ENCODE assay signal across 10 cellular contexts in genomic region chr14:69149461-69150244, GRCh38. TPM values are rescaled to one million over a fixed set of nuclear protein-coding genes. Genes with fewer than 3 reads are reported as not detected.
DNase-seq lines count a peak whose midpoint lies in the region; ATAC-seq and TF ChIP-seq lines count a peak whose summit lies in the region.
"Had no signal": no experiment of that assay in that cellular context is flagged by ENCODE, and none has a peak within 500 bp of the region (broad histone marks: within the 10 kb centered on the region; RNA-seq: fewer than 3 reads in every experiment).

No MANE protein-coding gene starts in this region.

- no peak overlapping the region for H3K27ac ChIP-seq in OCI-LY7 (ENCODE audit: low read depth, low read length, poor library complexity, severe bottlenecking)

- H3K36me3 ChIP-seq in OCI-LY7 (ENCODE audit: insufficient read depth, low read length), result peaks cover 56% of the 10 kb centered on the region

- H3K79me2 ChIP-seq in OCI-LY7 (ENCODE audit: insufficient read depth, low read depth, low read length), result peaks cover 72% of the 10 kb centered on the region

- no peak for ATAC-seq in HG03460 (IDR thresholded peaks at IDR 0.05; ENCODE audit: unreplicated experiment)
- no peak for ATAC-seq in GM19035 (IDR thresholded peaks at IDR 0.05; ENCODE audit: unreplicated experiment)

- TF ChIP-seq CTCF in OCI-LY7 (conservative IDR thresholded peaks at IDR 0.05; ENCODE audit: low read length) (no peak), chondrocyte (IDR thresholded peaks at IDR 0.05) (no peak), osteocyte (IDR thresholded peaks at IDR 0.05) (no peak)

- H3K4me3 ChIP-seq in OCI-LY7 (ENCODE audit: low read depth, low read length, poor library complexity, severe bottlenecking), result no peak overlapping the region

- no peaks in the 10 kb centered on the region for H3K9me2 ChIP-seq in OCI-LY7 (ENCODE audit: insufficient read depth, low read length)

- H3K4me1 ChIP-seq in OCI-LY7 (ENCODE audit: insufficient read depth, low read length, poor library complexity, severe bottlenecking), result peaks cover 25% of the 10 kb centered on the region

- H4K20me1 ChIP-seq in OCI-LY7 (ENCODE audit: insufficient read depth, low read length), result 0 out of 2 replicates have a peak, but pooled peaks cover 22% of the 10 kb centered on the region

- POLR2A ChIA-PET in OCI-LY7 (lab: Charles Lee), result interaction anchor here (0.6 kb wide), 1 partner anchor 296 kb away, joined by 3 read pairs; no protein-coding TSS in a partner anchor

- no peak overlapping the region for H2AFZ ChIP-seq in OCI-LY7 (ENCODE audit: low read length)

- BruUV-seq in OCI-LY7 (replicated peaks; lab: Mats Ljungman, UMichigan), result TSS peak; percentile 9

- peaks cover 22% of the 10 kb centered on the region for H3K36me3 Mint-ChIP-seq in T-helper 1 cell treated with Interleukin-12 subunit alpha and Interleukin-12 subunit beta and Interleukin-4 antibody, amounts not matched to agents 30 μg/mL and 1 μg/mL, for 36 hours (ENCODE audit: low read depth)
- peaks cover 5% of the 10 kb centered on the region for H3K36me3 Mint-ChIP-seq in chondrocyte (ENCODE audit: low read depth)
- H3K36me3 Mint-ChIP-seq in osteocyte (ENCODE audit: unreplicated experiment), result peaks cover 11% of the 10 kb centered on the region

- peaks cover 8% of the 10 kb centered on the region for H3K27me3 Mint-ChIP-seq in T-helper 1 cell treated with Interleukin-12 subunit alpha and Interleukin-12 subunit beta and Interleukin-4 antibody, amounts not matched to agents 30 μg/mL and 1 μg/mL, for 36 hours (ENCODE audit: low read depth)
- H3K27me3 Mint-ChIP-seq in chondrocyte (ENCODE audit: low read depth) (no peaks in the 10 kb centered on the region), osteocyte (ENCODE audit: unreplicated experiment) (no peaks in the 10 kb centered on the region)

- peak overlapping the region; percentile 64 for H3K4me3 Mint-ChIP-seq in T-helper 1 cell treated with Interleukin-12 subunit alpha and Interleukin-12 subunit beta and Interleukin-4 antibody, amounts not matched to agents 30 μg/mL and 1 μg/mL, for 36 hours
- peak overlapping the region; percentile 92 for H3K4me3 Mint-ChIP-seq in chondrocyte (ENCODE audit: unreplicated experiment)
- H3K4me3 Mint-ChIP-seq in osteocyte (ENCODE audit: unreplicated experiment), result peak overlapping the region; percentile 41

- H3K4me2 ChIP-seq in OCI-LY7 (ENCODE audit: low read length), result peak overlapping the region; percentile 87; the same call in 1 of the 2 replicates

- H3K4me1 Mint-ChIP-seq in T-helper 1 cell treated with Interleukin-12 subunit alpha and Interleukin-12 subunit beta and Interleukin-4 antibody, amounts not matched to agents 30 μg/mL and 1 μg/mL, for 36 hours (ENCODE audit: low read depth), result peaks cover 22% of the 10 kb centered on the region
- H3K4me1 Mint-ChIP-seq in chondrocyte (ENCODE audit: low read depth) (peaks cover 46% of the 10 kb centered on the region), osteocyte (ENCODE audit: unreplicated experiment) (peaks cover 41% of the 10 kb centered on the region)

- intact Hi-C loops in OCI-LY7 (cut with micrococcal nuclease; ENCODE audit: unreplicated experiment), result loop anchor here (10.0 kb wide), 1 partner anchor 615 kb away; the partner anchor contains the start of gene SRSF5

- no peak for DNase-seq in T-helper 1 cell
- no peak for DNase-seq in OCI-LY7 (ENCODE audit: low spot score)
- no peak for DNase-seq in chondrocyte (ENCODE audit: low spot score)
- no peak for DNase-seq in osteocyte (ENCODE audit: extremely low spot score, unreplicated experiment)
- DNase-seq in germinal center (ENCODE audit: low spot score), result no peak
- DNase-seq: caudate nucleus, NCI-H2029 had no signal

- no peaks in the 10 kb centered on the region for H3K9me3 ChIP-seq in OCI-LY7 (ENCODE audit: low read length)

- CTCF ChIA-PET in OCI-LY7 (lab: Charles Lee; ENCODE audit: unreplicated experiment), result no interaction called here

- no peaks in the 10 kb centered on the region for H3K9me3 Mint-ChIP-seq in T-helper 1 cell treated with Interleukin-12 subunit alpha and Interleukin-12 subunit beta and Interleukin-4 antibody, amounts not matched to agents 30 μg/mL and 1 μg/mL, for 36 hours
- H3K9me3 Mint-ChIP-seq in chondrocyte (ENCODE audit: low read depth) (no peaks in the 10 kb centered on the region), osteocyte (ENCODE audit: unreplicated experiment) (no peaks in the 10 kb centered on the region)

- peak overlapping the region; percentile 13 for H3K27ac Mint-ChIP-seq in T-helper 1 cell treated with Interleukin-12 subunit alpha and Interleukin-12 subunit beta and Interleukin-4 antibody, amounts not matched to agents 30 μg/mL and 1 μg/mL, for 36 hours
- H3K27ac Mint-ChIP-seq in chondrocyte (ENCODE audit: unreplicated experiment) (peak overlapping the region; percentile 77), osteocyte (ENCODE audit: unreplicated experiment) (peak overlapping the region; percentile 29)

RNA-seq across cellular contexts. Expression of gene DCAF5, which starts 3.3 kb away (rescaled TPM):
- 17.8 and 23.1 TPM in 2 replicates for total RNA-seq in OCI-LY7 (2014; rRNA removed; shearing (Covaris generic))
- total RNA-seq in OCI-LY7 (2022) (46.0 and 46.5 TPM in 2 replicates), chondrocyte (48.1 to 56.9 TPM (median 48.3 TPM) in 3 replicates), osteocyte (49.5 and 56.1 TPM in 2 replicates)

RNA-seq across cellular contexts. Expression of gene EXD2, which starts 41.6 kb away (rescaled TPM):
- total RNA-seq in OCI-LY7 (2014; rRNA removed; shearing (Covaris generic)), result 2.7 and 3.1 TPM in 2 replicates
- total RNA-seq in OCI-LY7 (2022) (7.2 and 8.4 TPM in 2 replicates), chondrocyte (25.3 to 28.3 TPM (median 27.0 TPM) in 3 replicates), osteocyte (32.9 and 44.3 TPM in 2 replicates)

Comparison
In these comparisons a context has a peak if more than half of its experiments do, and no peak if none do; other contexts are left out.
1. H3K27ac Mint-ChIP-seq: peak in every context shown above with its lines; median percentile 77 in chondrocyte; 29 in osteocyte; 13 in T-helper 1 cell treated with Interleukin-12 subunit alpha and Interleukin-12 subunit beta and Interleukin-4 antibody, amounts not matched to agents 30 μg/mL and 1 μg/mL, for 36 hours.
2. H3K4me3 Mint-ChIP-seq: peak in every context shown above with its lines; median percentile 92 in chondrocyte; 64 in T-helper 1 cell treated with Interleukin-12 subunit alpha and Interleukin-12 subunit beta and Interleukin-4 antibody, amounts not matched to agents 30 μg/mL and 1 μg/mL, for 36 hours; 41 in osteocyte.